ENCODE assay signal across 1 cellular context in genomic region chr18:50281295-50281971, GRCh38.
TF ChIP-seq lines count a peak whose summit lies in the region.

Gene MBD1, minus strand, starts transcription at chr18:50281523. Its CDS starts 1,531 bp downstream, at chr18:50279992.

TF ChIP-seq in HEK293, 187 proteins besides CTCF, POLR2A, EP300 and RAD21 (continued from another document and continues in another):
- TF ChIP-seq HIC1 (tag by site-specific recombination; IDR thresholded peaks at IDR 0.05) (no peak), ZNF585B (tag by site-specific recombination; IDR thresholded peaks at IDR 0.05) (no peak), ZNF785 (tag by site-specific recombination; IDR thresholded peaks at IDR 0.05) (peak; percentile 64; the same call in 1 of the 2 replicates), ZBTB1 (tag by site-specific recombination; IDR thresholded peaks at IDR 0.05) (no peak), ZNF837 (tag by site-specific recombination; IDR thresholded peaks at IDR 0.05) (no peak), ZNF513 (tag by site-specific recombination; IDR thresholded peaks at IDR 0.05) (peak; percentile 84), ZBTB26 (tag by site-specific recombination; optimal IDR thresholded peaks at IDR 0.05) (peak; percentile 98), ZNF37A (tag by site-specific recombination; IDR thresholded peaks at IDR 0.05) (no peak), ZNF645 (tag by site-specific recombination; IDR thresholded peaks at IDR 0.05) (no peak), SCRT1 (tag by site-specific recombination; IDR thresholded peaks at IDR 0.05; ENCODE audit: borderline replicate concordance) (no peak), ZNF660 (tag by site-specific recombination; IDR thresholded peaks at IDR 0.05) (no peak), ZNF426 (tag by site-specific recombination; IDR thresholded peaks at IDR 0.05) (no peak), ZBTB44 (tag by site-specific recombination; IDR thresholded peaks at IDR 0.05) (no peak; the same call in 1 of the 2 replicates), ZNF560 (tag by site-specific recombination; IDR thresholded peaks at IDR 0.05; ENCODE audit: borderline replicate concordance) (no peak), ZNF433 (tag by site-specific recombination; IDR thresholded peaks at IDR 0.05; ENCODE audit: low read depth) (no peak), ZNF600 (tag by site-specific recombination; IDR thresholded peaks at IDR 0.05) (peak; percentile 84), KLF9 (tag by site-specific recombination; IDR thresholded peaks at IDR 0.05; ENCODE audit: low read depth) (peak; percentile 57; the same call in 1 of the 2 replicates), ZBTB48 (tag by site-specific recombination; IDR thresholded peaks at IDR 0.05) (no peak), ZNF157 (tag by site-specific recombination; IDR thresholded peaks at IDR 0.05) (no peak; the same call in 1 of the 2 replicates), SP7 (tag by site-specific recombination; IDR thresholded peaks at IDR 0.05) (peak; percentile 79), ZNF155 (tag by site-specific recombination; IDR thresholded peaks at IDR 0.05) (no peak), ZFP37 (tag by site-specific recombination; IDR thresholded peaks at IDR 0.05) (peak; percentile 99), ZNF830 (tag by site-specific recombination; IDR thresholded peaks at IDR 0.05; ENCODE audit: low read depth) (no peak), ZNF514 (tag by site-specific recombination; IDR thresholded peaks at IDR 0.05) (no peak), ZNF114 (tag by site-specific recombination; IDR thresholded peaks at IDR 0.05) (no peak), ZBTB10 (tag by site-specific recombination; IDR thresholded peaks at IDR 0.05) (peak; percentile 88; the same call in 1 of the 2 replicates), ZNF518A (tag by site-specific recombination; conservative IDR thresholded peaks at IDR 0.05; ENCODE audit: low read depth) (peak; percentile 87), ZNF501 (tag by site-specific recombination; IDR thresholded peaks at IDR 0.05) (peak; percentile 99), OSR2 (tag by site-specific recombination; IDR thresholded peaks at IDR 0.05) (peak; percentile 93), ZNF777 (tag by site-specific recombination; IDR thresholded peaks at IDR 0.05; ENCODE audit: borderline replicate concordance) (peak; percentile 21; the same call in 1 of the 2 replicates), ZNF398 (tag by site-specific recombination; IDR thresholded peaks at IDR 0.05) (peak; percentile 79), ZNF596 (tag by site-specific recombination; IDR thresholded peaks at IDR 0.05) (no peak), ZNF658 (tag by site-specific recombination; IDR thresholded peaks at IDR 0.05) (no peak), ZNF280C (tag by site-specific recombination; IDR thresholded peaks at IDR 0.05) (no peak), ZNF121 (tag by site-specific recombination; IDR thresholded peaks at IDR 0.05) (no peak)
